ENCODE assay signal across 19 cellular contexts in the genomic region with DNA sequence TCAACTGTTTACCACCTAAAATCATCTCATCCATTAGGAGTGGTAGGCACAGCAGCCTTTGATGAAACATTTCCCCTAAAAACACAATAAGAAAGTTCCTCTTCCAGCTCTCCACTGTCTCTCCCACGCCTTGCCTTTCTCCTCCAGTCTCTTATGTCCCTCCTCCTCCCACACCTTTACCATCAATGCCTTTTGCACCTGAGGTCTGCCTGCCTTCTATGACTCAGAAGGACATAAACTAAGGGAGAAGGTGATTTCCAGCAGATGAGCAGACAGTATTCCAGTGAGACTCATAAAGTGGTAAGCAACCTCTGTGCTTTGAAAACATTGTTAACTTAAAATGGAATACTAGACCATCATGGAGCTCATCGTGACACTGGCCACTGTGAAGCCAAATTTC. TPM values are rescaled to one million over a fixed set of nuclear protein-coding genes. Genes with fewer than 3 reads are reported as not detected.
DNase-seq lines count a peak whose midpoint lies in the region; ATAC-seq, FAIRE-seq and TF ChIP-seq lines count a peak whose summit lies in the region.
"Had no signal": no experiment of that assay in that cellular context is flagged by ENCODE, and none has a peak within 500 bp of the region (broad histone marks: within the 10 kb centered on the region; RNA-seq: fewer than 3 reads in every experiment).

No MANE protein-coding gene starts in this region.

- H2AFZ ChIP-seq in PC-3 (ENCODE audit: low read length) = no peak overlapping the region

- H3K9me3 ChIP-seq in PC-3 (ENCODE audit: low read length) = no peaks in the 10 kb centered on the region
- H3K9me3 ChIP-seq in small intestine (ENCODE audit: control insufficient read depth, low read depth) = no peaks in the 10 kb centered on the region
- H3K9me3 ChIP-seq in right atrium auricular region = no peaks in the 10 kb centered on the region
- H3K9me3 ChIP-seq in upper lobe of left lung = no peaks in the 10 kb centered on the region
- H3K9me3 ChIP-seq: psoas muscle, SJSA1 had no signal

- peak; percentile 21 for DNase-seq in HPDE6-E6E7 (ENCODE audit: extremely low spot score)
- peak; percentile 72 for DNase-seq in PC-3
- DNase-seq in epithelial cell of esophagus (ENCODE audit: low read depth) = peak; percentile 87
- peak; percentile 43 for DNase-seq in small intestine
- no peak for DNase-seq in right atrium auricular region (ENCODE audit: low spot score)
- no peak for DNase-seq in upper lobe of left lung
- DNase-seq: activated CD4-positive, alpha-beta memory T cell treated with anti-CD3 and anti-CD28 coated beads for 36 hours; activated T-cell treated with anti-CD3 and anti-CD28 coated beads, Interleukin-2, amount 50 U/mL, for 4 hours; effector memory CD4-positive, alpha-beta T cell; glutamatergic neuron; KBM-7; MV-4-11; NCI-H1694 treated with DMSO at 0.1 percent for 48 hours; psoas muscle; stimulated activated CD4-positive, alpha-beta T cell treated with anti-CD3 and anti-CD28 coated beads, Interleukin-4, amount 100 ng/mL, for 1 hour; stimulated activated naive CD8-positive, alpha-beta T cell treated with anti-CD3 and anti-CD28 coated beads, Interleukin-15, amount 100 ng/mL, for 72 hours had no signal

- intact Hi-C loops in PC-3 (cut with micrococcal nuclease) = no loop called here

- no peak overlapping the region for H3K4me3 ChIP-seq in PC-3 (ENCODE audit: low read length)
- no peak overlapping the region for H3K4me3 ChIP-seq in epithelial cell of esophagus (ENCODE audit: low read length)
- H3K4me3 ChIP-seq in small intestine (ENCODE audit: low read depth in 1 of 2, low read length in 2 of 2) = no peak overlapping the region
- no peak overlapping the region for H3K4me3 ChIP-seq in right atrium auricular region
- no peak overlapping the region for H3K4me3 ChIP-seq in upper lobe of left lung
- H3K4me3 ChIP-seq: psoas muscle, SJSA1 had no signal

- TF ChIP-seq CTCF in PC-3 (conservative IDR thresholded peaks at IDR 0.05; ENCODE audit: low read depth, low read length) (no peak), epithelial cell of esophagus (IDR thresholded peaks at IDR 0.05; ENCODE audit: insufficient read depth, low read depth, low read length, missing control alignments) (no peak), right atrium auricular region (IDR thresholded peaks at IDR 0.05) (no peak), upper lobe of left lung (IDR thresholded peaks at IDR 0.05) (no peak)

- H3K36me3 ChIP-seq in PC-3 (ENCODE audit: low read depth, low read length) (no peaks in the 10 kb centered on the region), small intestine (ENCODE audit: control insufficient read depth in 2 of 2, insufficient read depth in 2 of 2, low read length in 2 of 2) (no peaks in the 10 kb centered on the region), right atrium auricular region (no peaks in the 10 kb centered on the region), upper lobe of left lung (no peaks in the 10 kb centered on the region)
- H3K36me3 ChIP-seq: SJSA1 had no signal

- no peak for TF ChIP-seq POLR2A in upper lobe of left lung (IDR thresholded peaks at IDR 0.05)

- peaks cover 14% of the 10 kb centered on the region for H3K4me1 ChIP-seq in PC-3 (ENCODE audit: insufficient read depth, low read length)
- no peaks in the 10 kb centered on the region for H3K4me1 ChIP-seq in small intestine (ENCODE audit: control insufficient read depth in 2 of 2, insufficient read depth in 1 of 2, low read depth in 1 of 2, low read length in 1 of 2)
- no peaks in the 10 kb centered on the region for H3K4me1 ChIP-seq in right atrium auricular region
- peaks cover 0 to 10% (median 5%) of the 10 kb centered on the region in 4 donors for H3K4me1 ChIP-seq in upper lobe of left lung
- H3K4me1 ChIP-seq: SJSA1 had no signal

- whole genome bisulfite sequencing in small intestine, 3 donors = 81 to 84% (median 81%) methylated on average over 2 of the region's 2 CpGs
- WGBS in upper lobe of left lung, 2 donors = 84 to 88% methylated on average over 2 of the region's 2 CpGs

- no peak for FAIRE-seq in small intestine (lab: Jason Lieb, UNC)

- no peaks in the 10 kb centered on the region for H4K20me1 ChIP-seq in PC-3 (ENCODE audit: low read length)

- H3K4me2 ChIP-seq in PC-3 (ENCODE audit: low read length) = no peak overlapping the region

- CTCF ChIA-PET in PC-3 (lab: Charles Lee) = no interaction called here

- ATAC-seq in PC-3 (peak; percentile 69), HG02642 (IDR thresholded peaks at IDR 0.05; ENCODE audit: poor library complexity, unreplicated experiment) (no peak), upper lobe of left lung (ENCODE audit: low FRiP score in 2 of 2) (no peak)
- ATAC-seq: activated T-cell treated with anti-CD3 and anti-CD28 coated beads, Interleukin-2, amount 50 U/mL, for 4 hours; Panc1; psoas muscle; stimulated activated naive CD8-positive, alpha-beta T cell treated with anti-CD3 and anti-CD28 coated beads, Interleukin-15, amount 100 ng/mL, for 72 hours had no signal

- no TSS peak for BruUV-seq in PC-3 (replicated peaks; lab: Mats Ljungman, UMichigan)

- POLR2A ChIA-PET in PC-3 (lab: Charles Lee; ENCODE audit: unreplicated experiment) = no interaction called here

- no peak for TF ChIP-seq EP300 in upper lobe of left lung (IDR thresholded peaks at IDR 0.05)

- H3K9ac ChIP-seq in PC-3 (ENCODE audit: low read length) = no peak overlapping the region

- H3K27ac ChIP-seq in PC-3 (ENCODE audit: low read length) (peak overlapping the region; percentile 59), small intestine (ENCODE audit: low read depth in 1 of 2, low read length in 1 of 2) (no peak overlapping the region), right atrium auricular region (no peak overlapping the region), upper lobe of left lung (no peak overlapping the region)
- H3K27ac ChIP-seq: psoas muscle, SJSA1 had no signal

- H3F3A ChIP-seq in PC-3 (ENCODE audit: low read length, unreplicated experiment) = no peaks in the 10 kb centered on the region

- no peaks in the 10 kb centered on the region for H3K79me2 ChIP-seq in PC-3 (ENCODE audit: low read length)

- no peaks in the 10 kb centered on the region for H3K9me2 ChIP-seq in PC-3 (replicated peaks; ENCODE audit: low read length)

- H3K27me3 ChIP-seq in PC-3 (ENCODE audit: low read length) = no peaks in the 10 kb centered on the region
- H3K27me3 ChIP-seq in small intestine (ENCODE audit: control insufficient read depth in 2 of 2, insufficient read depth in 2 of 2, low read length in 2 of 2) = no peaks in the 10 kb centered on the region
- no peaks in the 10 kb centered on the region for H3K27me3 ChIP-seq in right atrium auricular region
- no peaks in the 10 kb centered on the region for H3K27me3 ChIP-seq in upper lobe of left lung
- H3K27me3 ChIP-seq: SJSA1 had no signal

RNA-seq across cellular contexts. Expression of gene NDUFV2, which starts 34.2 kb away (rescaled TPM):
- total RNA-seq in PC-3 (2014; rRNA removed) = 188 and 272 TPM in 2 replicates
- polyA plus RNA-seq in small intestine = 100 to 1,000 TPM; 175 to 300 (median 241) TPM
- total RNA-seq in right atrium auricular region = 100 to 1,000 TPM; 167 to 225 TPM
- 100 to 1,000 TPM in 4 of 6 donors, 10 to 100 TPM in 2; 45.3 to 154 (median 113) TPM for total RNA-seq in upper lobe of left lung

Comparison
In these comparisons a context has a peak if more than half of its experiments do, and no peak if none do; other contexts are left out.
1. DNase-seq: peak in HPDE6-E6E7 (single experiment), PC-3 (single experiment), epithelial cell of esophagus (single experiment) and small intestine (single experiment); none in right atrium auricular region (single experiment) and upper lobe of left lung (0 of 2).